Comparison of ENCODE assay signal across 17 cellular contexts in the genomic region with DNA sequence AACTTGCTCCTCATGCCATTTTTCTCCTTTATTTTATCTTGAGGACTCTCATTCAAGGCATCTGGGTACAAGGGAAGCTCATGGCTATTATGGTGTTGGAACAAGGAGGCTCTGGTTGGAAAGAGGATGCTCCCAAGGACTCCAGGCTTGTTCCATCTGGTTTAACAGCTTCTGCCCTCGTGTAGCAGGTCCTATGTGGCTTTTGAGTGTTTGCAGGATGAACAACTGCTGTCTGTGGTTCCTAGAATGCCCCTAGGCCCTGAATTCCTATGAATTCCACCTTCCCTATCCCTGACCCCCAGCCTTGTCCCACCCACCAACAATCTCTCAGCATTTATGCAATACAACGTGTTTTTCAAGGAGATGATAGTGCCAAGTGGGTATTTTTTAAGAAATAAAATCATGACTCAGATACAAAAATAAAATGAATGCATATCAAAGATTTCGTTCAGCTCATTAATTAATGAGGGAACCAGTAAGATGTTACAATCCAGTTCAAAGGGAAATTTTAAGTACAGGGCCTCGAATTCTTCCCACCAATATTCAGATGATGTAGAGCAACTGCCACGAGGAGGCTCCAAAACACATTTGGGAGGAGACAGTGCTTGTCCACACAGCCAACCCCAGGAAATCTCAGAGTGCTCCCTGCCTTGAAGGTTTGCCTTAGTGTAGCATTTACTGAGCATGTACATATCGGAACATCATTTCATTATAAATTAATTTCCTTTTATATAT.
"Had no signal": no experiment of that assay in that cellular context is flagged by ENCODE, and none has a peak within 500 bp of the region (broad histone marks: within the 10 kb centered on the region; RNA-seq: fewer than 3 reads in every experiment).

No MANE protein-coding gene starts in this region.

- ATAC-seq: body of pancreas, esophagus mucosa, left lung, pancreas had no signal

- H3K9me3 ChIP-seq: body of pancreas, colonic mucosa, pancreas had no signal

- H3K4me3 ChIP-seq: body of pancreas, colonic mucosa, hepatocyte, left lung, neural progenitor cell, pancreas, sigmoid colon, spleen, suprapubic skin had no signal

- H3K79me2 ChIP-seq: hepatocyte had no signal

- H3K4me2 ChIP-seq: hepatocyte, neural progenitor cell had no signal

- H3K27ac ChIP-seq: body of pancreas, colonic mucosa, hepatocyte, left lung, neural progenitor cell, pancreas, sigmoid colon, spleen, suprapubic skin had no signal

- H2AFZ ChIP-seq: hepatocyte, neural progenitor cell had no signal

- H3K36me3 ChIP-seq: colonic mucosa, left lung, neural progenitor cell, pancreas, sigmoid colon, spleen, suprapubic skin had no signal

- H3K4me1 ChIP-seq: body of pancreas, colonic mucosa, left lung, neural progenitor cell, pancreas, sigmoid colon, spleen, suprapubic skin had no signal

- H3K27me3 ChIP-seq: body of pancreas, colonic mucosa, hepatocyte, left lung, neural progenitor cell, pancreas, sigmoid colon, spleen, suprapubic skin had no signal

- DNase-seq: activated CD4-positive, alpha-beta T cell treated with anti-CD3 and anti-CD28 coated beads, Interleukin-2, amount 10 ng/mL, durations not matched to agents 24 days and 14 days; activated CD4-positive, CD25-positive, alpha-beta regulatory T cell; activated CD8-positive, alpha-beta memory T cell treated with anti-CD3 and anti-CD28 coated beads for 24 hours; activated gamma-delta T cell treated with Interleukin-2 at 50 U/mL for 16 hours; amniotic stem cell; body of pancreas; central memory CD4-positive, alpha-beta T cell; colonic mucosa; left lung; naive B cell; pancreas; sigmoid colon; spleen had no signal

- H3K9ac ChIP-seq: neural progenitor cell had no signal
